Comparison of ENCODE assay signal across 12 cellular contexts in genomic region chr17:31308935-31309334, GRCh38. TPM values are rescaled to one million over a fixed set of nuclear protein-coding genes. Genes with fewer than 3 reads are reported as not detected.
DNase-seq lines count a peak whose midpoint lies in the region; ATAC-seq and TF ChIP-seq lines count a peak whose summit lies in the region.
"Had no signal": no experiment of that assay in that cellular context is flagged by ENCODE, and none has a peak within 500 bp of the region (broad histone marks: within the 10 kb centered on the region; RNA-seq: fewer than 3 reads in every experiment).

No MANE protein-coding gene starts in this region.

- POLR2A ChIA-PET in activated CD4-positive, alpha-beta T cell treated with anti-CD3 and anti-CD28 coated beads, Interleukin-2, amount 10 ng/mL, durations not matched to agents 7 days and 5 days (lab: Charles Lee), result no interaction called here

- CTCF ChIA-PET in activated CD4-positive, alpha-beta T cell treated with anti-CD3 and anti-CD28 coated beads, Interleukin-2, amount 10 ng/mL, durations not matched to agents 7 days and 5 days (lab: Charles Lee), result interaction anchor here (0.5 to 0.8 kb wide), 2 partner anchors 24 to 64 kb away, joined by 4 read pairs; no protein-coding TSS in a partner anchor

- H3K4me3 ChIP-seq in Peyer's patch, result peak overlapping the region in 1 of 4 donors; percentile 44
- no peak overlapping the region for H3K4me3 ChIP-seq in hepatocyte
- H3K4me3 ChIP-seq: suprapubic skin had no signal

- H3K27me3 Mint-ChIP-seq in activated CD4-positive, alpha-beta T cell treated with anti-CD3 and anti-CD28 coated beads, Interleukin-2, amount 10 ng/mL, durations not matched to agents 7 days and 5 days, result no peaks in the 10 kb centered on the region
- no peaks in the 10 kb centered on the region for H3K27me3 Mint-ChIP-seq in stimulated activated naive CD8-positive, alpha-beta T cell treated with anti-CD3 and anti-CD28 coated beads, Interleukin-15, amount 100 ng/mL, for 72 hours

- peak overlapping the region; percentile 94 for H3K27ac Mint-ChIP-seq in activated CD4-positive, alpha-beta T cell treated with anti-CD3 and anti-CD28 coated beads, Interleukin-2, amount 10 ng/mL, durations not matched to agents 7 days and 5 days
- peak overlapping the region; percentile 97 to 99 for H3K27ac Mint-ChIP-seq in stimulated activated naive CD8-positive, alpha-beta T cell treated with anti-CD3 and anti-CD28 coated beads, Interleukin-15, amount 100 ng/mL, for 72 hours

- H3K9me3 ChIP-seq in Peyer's patch, result no peaks in the 10 kb centered on the region
- no peaks in the 10 kb centered on the region for H3K9me3 ChIP-seq in hepatocyte (ENCODE audit: low read depth)
- H3K9me3 ChIP-seq: suprapubic skin had no signal

- H2AFZ ChIP-seq in hepatocyte, result no peak overlapping the region

- peaks cover 69% of the 10 kb centered on the region for H3K36me3 Mint-ChIP-seq in activated CD4-positive, alpha-beta T cell treated with anti-CD3 and anti-CD28 coated beads, Interleukin-2, amount 10 ng/mL, durations not matched to agents 7 days and 5 days (ENCODE audit: low read depth)

- H3K27ac ChIP-seq in Peyer's patch (peak overlapping the region; percentile 13 to 85 (median 42)), hepatocyte (peak overlapping the region; percentile 33)
- H3K27ac ChIP-seq: suprapubic skin had no signal

- ATAC-seq in stimulated activated naive CD8-positive, alpha-beta T cell treated with anti-CD3 and anti-CD28 coated beads, Interleukin-15, amount 100 ng/mL, for 72 hours, result peak; percentile 29

- H3K79me2 ChIP-seq in hepatocyte, result no peaks in the 10 kb centered on the region

- peaks cover 10% of the 10 kb centered on the region for H3K9me3 Mint-ChIP-seq in activated CD4-positive, alpha-beta T cell treated with anti-CD3 and anti-CD28 coated beads, Interleukin-2, amount 10 ng/mL, durations not matched to agents 7 days and 5 days
- peaks cover 16 to 17% of the 10 kb centered on the region in 2 donors for H3K9me3 Mint-ChIP-seq in stimulated activated naive CD8-positive, alpha-beta T cell treated with anti-CD3 and anti-CD28 coated beads, Interleukin-15, amount 100 ng/mL, for 72 hours

- H4K20me1 ChIP-seq in hepatocyte (ENCODE audit: insufficient read depth, poor library complexity, severe bottlenecking), result no peaks in the 10 kb centered on the region

- H3K36me3 ChIP-seq in Peyer's patch (no peaks in the 10 kb centered on the region), hepatocyte (replicated peaks; ENCODE audit: insufficient read depth, low read depth) (no peaks in the 10 kb centered on the region)

- H3K9me2 ChIP-seq in hepatocyte (replicated peaks; ENCODE audit: insufficient read depth), result no peaks in the 10 kb centered on the region

- H3K4me2 ChIP-seq in hepatocyte, result no peak overlapping the region

- 56% methylated on average over 1 of the region's 1 CpG for WGBS in hepatocyte (ENCODE audit: low lambda C conversion rate, missing lambda C conversion rate)

- DNase-seq in activated CD4-positive, alpha-beta T cell treated with anti-CD3 and anti-CD28 coated beads, Interleukin-2, amount 10 ng/mL, durations not matched to agents 7 days and 5 days, result no peak
- DNase-seq in activated CD4-positive, alpha-beta T cell treated with anti-CD3 and anti-CD28 coated beads for 48 hours, result no peak
- no peak for DNase-seq in Peyer's patch
- DNase-seq in hepatocyte (ENCODE audit: low spot score), result no peak
- DNase-seq in stimulated activated naive CD8-positive, alpha-beta T cell treated with anti-CD3 and anti-CD28 coated beads, Interleukin-15, amount 100 ng/mL, for 72 hours, result no peak
- DNase-seq in iPS-NIHi11 (ENCODE audit: low spot score), result no peak
- no peak for DNase-seq in NCI-H1417 (lab: John Stamatoyannopoulos, UW)
- DNase-seq in glomerular visceral epithelial cell (ENCODE audit: extremely low spot score), result no peak
- DNase-seq: DMS53, IMR-90, NCI-H2029 treated with DMSO at 0.1 percent for 48 hours had no signal

- TF ChIP-seq POLR2A in Peyer's patch (IDR thresholded peaks at IDR 0.05), result no peak

- H3K27me3 ChIP-seq in Peyer's patch (no peaks in the 10 kb centered on the region), hepatocyte (no peaks in the 10 kb centered on the region)
- H3K27me3 ChIP-seq: suprapubic skin had no signal

- TF ChIP-seq CTCF in Peyer's patch (IDR thresholded peaks at IDR 0.05) (no peak), hepatocyte (IDR thresholded peaks at IDR 0.05; ENCODE audit: poor library complexity) (no peak)

- H3K4me1 ChIP-seq in Peyer's patch (peaks cover 0 to 17% (median 6%) of the 10 kb centered on the region in 4 donors), hepatocyte (ENCODE audit: insufficient read depth) (peaks cover 3% of the 10 kb centered on the region)
- H3K4me1 ChIP-seq: suprapubic skin had no signal

- peaks cover 47% of the 10 kb centered on the region for H3K4me1 Mint-ChIP-seq in activated CD4-positive, alpha-beta T cell treated with anti-CD3 and anti-CD28 coated beads, Interleukin-2, amount 10 ng/mL, durations not matched to agents 7 days and 5 days
- H3K4me1 Mint-ChIP-seq in stimulated activated naive CD8-positive, alpha-beta T cell treated with anti-CD3 and anti-CD28 coated beads, Interleukin-15, amount 100 ng/mL, for 72 hours, result peaks cover 58% of the 10 kb centered on the region

- H3K4me3 Mint-ChIP-seq in activated CD4-positive, alpha-beta T cell treated with anti-CD3 and anti-CD28 coated beads, Interleukin-2, amount 10 ng/mL, durations not matched to agents 7 days and 5 days, result peak overlapping the region; percentile 85
- peak overlapping the region; percentile 73 to 81 for H3K4me3 Mint-ChIP-seq in stimulated activated naive CD8-positive, alpha-beta T cell treated with anti-CD3 and anti-CD28 coated beads, Interleukin-15, amount 100 ng/mL, for 72 hours

RNA-seq across cellular contexts. Expression of gene EVI2B, which starts 4.9 kb away (rescaled TPM):
- total RNA-seq in activated CD4-positive, alpha-beta T cell treated with anti-CD3 and anti-CD28 coated beads, Interleukin-2, amount 10 ng/mL, durations not matched to agents 7 days and 5 days, result 100 to 1,000 TPM in 1 of 2 experiments, 10 to 100 TPM in 1; 74.9 to 102 TPM
- total RNA-seq in Peyer's patch (10 to 100 TPM in 2 of 4 donors, 1 to 10 TPM in 2; 5.6 to 70.1 (median 8.7) TPM), hepatocyte (not detected in 2 replicates)
- polyA plus RNA-seq in hepatocyte, result 0.34 TPM in 1 of 2 replicates, not detected in the other

RNA-seq across cellular contexts. Expression of gene OMG, which starts 11.9 kb away (rescaled TPM):
- total RNA-seq in activated CD4-positive, alpha-beta T cell treated with anti-CD3 and anti-CD28 coated beads, Interleukin-2, amount 10 ng/mL, durations not matched to agents 7 days and 5 days, result under 1 TPM; 0.44 to 0.62 TPM
- total RNA-seq in Peyer's patch (not detected), hepatocyte (0.12 TPM in 1 of 2 replicates, not detected in the other)
- polyA plus RNA-seq in hepatocyte, result 0.58 and 2.2 TPM in 2 replicates
- total RNA-seq: suprapubic skin had no signal
- polyA plus RNA-seq: IMR-90 had no signal

RNA-seq across cellular contexts. Expression of gene EVI2A, which starts 12.5 kb away (rescaled TPM):
- total RNA-seq in activated CD4-positive, alpha-beta T cell treated with anti-CD3 and anti-CD28 coated beads, Interleukin-2, amount 10 ng/mL, durations not matched to agents 7 days and 5 days, result 10 to 100 TPM; 58.9 to 73.4 TPM
- 10 to 100 TPM in 1 of 4 donors, 1 to 10 TPM in 2, not detected in 1; 1.4 to 12.4 (median 5.8) TPM for total RNA-seq in Peyer's patch
- total RNA-seq in hepatocyte, result 0.10 and 0.28 TPM in 2 replicates
- polyA plus RNA-seq in hepatocyte, result 0.88 and 1.1 TPM in 2 replicates

Comparison
In these comparisons a context has a peak if more than half of its experiments do, and no peak if none do; other contexts are left out.
1. RNA of gene EVI2A, which starts 12.5 kb away (total RNA-seq): 58.9 to 73.4 TPM in activated CD4-positive, alpha-beta T cell treated with anti-CD3 and anti-CD28 coated beads, Interleukin-2, amount 10 ng/mL, durations not matched to agents 7 days and 5 days; 1.4 to 12.4 TPM in Peyer's patch and 0.10 to 0.28 TPM in hepatocyte; every median in the first group is over 4 times any median in the second.